Comparison of ENCODE assay signal across 1 cellular context in the genomic region with DNA sequence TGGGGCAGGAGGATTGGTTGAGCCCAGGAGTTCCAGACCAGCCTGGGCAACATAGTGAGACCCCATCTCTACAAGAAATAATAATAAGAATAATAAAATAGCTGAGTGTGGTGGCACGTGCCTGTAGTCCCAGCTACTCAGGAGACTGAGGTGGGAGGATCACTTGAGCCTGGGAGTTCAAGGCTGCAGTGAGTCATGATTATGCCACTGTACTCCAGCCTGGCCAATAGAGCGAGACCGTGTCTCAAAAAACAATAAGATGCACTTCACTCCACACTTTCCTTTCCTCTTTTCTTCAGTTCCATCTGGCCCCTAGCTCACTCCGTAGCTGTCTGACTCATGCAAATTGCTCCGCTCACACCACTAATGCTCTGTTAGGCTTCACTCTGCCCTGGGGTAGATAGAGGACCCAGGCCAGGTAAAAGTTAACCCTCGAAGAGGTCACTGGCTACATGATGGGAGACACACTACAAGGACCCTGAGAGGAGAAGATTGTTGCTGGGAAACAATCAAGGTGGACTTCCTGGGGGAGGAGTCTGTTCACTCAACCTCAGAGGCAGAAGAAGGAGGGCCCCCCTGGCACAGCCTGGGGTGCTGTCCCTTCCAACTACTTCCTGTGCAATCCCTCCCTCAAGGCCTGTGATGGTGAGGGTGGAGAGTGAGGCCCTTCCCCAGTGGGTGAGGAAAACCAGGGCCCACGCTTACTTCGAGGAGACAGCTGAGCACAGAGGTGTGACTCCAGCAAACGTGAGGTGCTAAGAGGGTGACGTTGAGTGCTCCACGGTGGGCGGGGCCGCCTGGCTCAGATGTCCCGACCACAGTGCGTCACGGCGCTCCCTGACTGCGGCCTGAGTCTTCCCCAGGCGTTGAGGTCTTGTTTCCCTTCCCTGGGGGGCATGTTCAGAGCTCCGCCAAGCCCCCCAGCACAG.
TF ChIP-seq lines count a peak whose summit lies in the region.

No MANE protein-coding gene starts in this region.

TF ChIP-seq in GM12878, 131 proteins besides CTCF, POLR2A, EP300 and RAD21 (continued from another document and continues in another):
- peak; percentile 51; the same call in 1 of the 2 replicates for TF ChIP-seq SIN3A (IDR thresholded peaks at IDR 0.05; ENCODE audit: low read depth, low read length)
- TF ChIP-seq ZNF207 (IDR thresholded peaks at IDR 0.05; ENCODE audit: borderline replicate concordance), result peak; percentile 49; the same call in 1 of the 2 replicates
- peak; percentile 93 for TF ChIP-seq GATAD2B (conservative IDR thresholded peaks at IDR 0.05; ENCODE audit: low read depth)
- TF ChIP-seq ZNF217 (IDR thresholded peaks at IDR 0.05), result peak; percentile 71
- peak; percentile 61; the same call in 1 of the 2 replicates for TF ChIP-seq TCF12 (IDR thresholded peaks at IDR 0.05; ENCODE audit: low read depth, low read length)
- TF ChIP-seq NFYA (IDR thresholded peaks at IDR 0.05; ENCODE audit: borderline replicate concordance, low read depth, low read length), result no peak
- no peak; the same call in 1 of the 2 replicates for TF ChIP-seq ZBED1 (IDR thresholded peaks at IDR 0.05; ENCODE audit: borderline replicate concordance)
- TF ChIP-seq, protein P1, sequence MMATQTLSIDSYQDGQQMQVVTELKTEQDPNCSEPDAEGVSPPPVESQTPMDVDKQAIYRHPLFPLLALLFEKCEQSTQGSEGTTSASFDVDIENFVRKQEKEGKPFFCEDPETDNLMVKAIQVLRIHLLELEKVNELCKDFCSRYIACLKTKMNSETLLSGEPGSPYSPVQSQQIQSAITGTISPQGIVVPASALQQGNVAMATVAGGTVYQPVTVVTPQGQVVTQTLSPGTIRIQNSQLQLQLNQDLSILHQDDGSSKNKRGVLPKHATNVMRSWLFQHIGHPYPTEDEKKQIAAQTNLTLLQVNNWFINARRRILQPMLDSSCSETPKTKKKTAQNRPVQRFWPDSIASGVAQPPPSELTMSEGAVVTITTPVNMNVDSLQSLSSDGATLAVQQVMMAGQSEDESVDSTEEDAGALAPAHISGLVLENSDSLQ (IDR thresholded peaks at IDR 0.05), result peak; percentile 59; the same call in 1 of the 2 replicates
- TF ChIP-seq POLR2AphosphoS2 (IDR thresholded peaks at IDR 0.05; ENCODE audit: low read depth, low read length), result no peak; the same call in 1 of the 2 replicates
- TF ChIP-seq, protein P2, sequence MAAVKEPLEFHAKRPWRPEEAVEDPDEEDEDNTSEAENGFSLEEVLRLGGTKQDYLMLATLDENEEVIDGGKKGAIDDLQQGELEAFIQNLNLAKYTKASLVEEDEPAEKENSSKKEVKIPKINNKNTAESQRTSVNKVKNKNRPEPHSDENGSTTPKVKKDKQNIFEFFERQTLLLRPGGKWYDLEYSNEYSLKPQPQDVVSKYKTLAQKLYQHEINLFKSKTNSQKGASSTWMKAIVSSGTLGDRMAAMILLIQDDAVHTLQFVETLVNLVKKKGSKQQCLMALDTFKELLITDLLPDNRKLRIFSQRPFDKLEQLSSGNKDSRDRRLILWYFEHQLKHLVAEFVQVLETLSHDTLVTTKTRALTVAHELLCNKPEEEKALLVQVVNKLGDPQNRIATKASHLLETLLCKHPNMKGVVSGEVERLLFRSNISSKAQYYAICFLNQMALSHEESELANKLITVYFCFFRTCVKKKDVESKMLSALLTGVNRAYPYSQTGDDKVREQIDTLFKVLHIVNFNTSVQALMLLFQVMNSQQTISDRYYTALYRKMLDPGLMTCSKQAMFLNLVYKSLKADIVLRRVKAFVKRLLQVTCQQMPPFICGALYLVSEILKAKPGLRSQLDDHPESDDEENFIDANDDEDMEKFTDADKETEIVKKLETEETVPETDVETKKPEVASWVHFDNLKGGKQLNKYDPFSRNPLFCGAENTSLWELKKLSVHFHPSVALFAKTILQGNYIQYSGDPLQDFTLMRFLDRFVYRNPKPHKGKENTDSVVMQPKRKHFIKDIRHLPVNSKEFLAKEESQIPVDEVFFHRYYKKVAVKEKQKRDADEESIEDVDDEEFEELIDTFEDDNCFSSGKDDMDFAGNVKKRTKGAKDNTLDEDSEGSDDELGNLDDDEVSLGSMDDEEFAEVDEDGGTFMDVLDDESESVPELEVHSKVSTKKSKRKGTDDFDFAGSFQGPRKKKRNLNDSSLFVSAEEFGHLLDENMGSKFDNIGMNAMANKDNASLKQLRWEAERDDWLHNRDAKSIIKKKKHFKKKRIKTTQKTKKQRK (IDR thresholded peaks at IDR 0.05; ENCODE audit: low read depth, low read length), result no peak
- TF ChIP-seq, protein P3, sequence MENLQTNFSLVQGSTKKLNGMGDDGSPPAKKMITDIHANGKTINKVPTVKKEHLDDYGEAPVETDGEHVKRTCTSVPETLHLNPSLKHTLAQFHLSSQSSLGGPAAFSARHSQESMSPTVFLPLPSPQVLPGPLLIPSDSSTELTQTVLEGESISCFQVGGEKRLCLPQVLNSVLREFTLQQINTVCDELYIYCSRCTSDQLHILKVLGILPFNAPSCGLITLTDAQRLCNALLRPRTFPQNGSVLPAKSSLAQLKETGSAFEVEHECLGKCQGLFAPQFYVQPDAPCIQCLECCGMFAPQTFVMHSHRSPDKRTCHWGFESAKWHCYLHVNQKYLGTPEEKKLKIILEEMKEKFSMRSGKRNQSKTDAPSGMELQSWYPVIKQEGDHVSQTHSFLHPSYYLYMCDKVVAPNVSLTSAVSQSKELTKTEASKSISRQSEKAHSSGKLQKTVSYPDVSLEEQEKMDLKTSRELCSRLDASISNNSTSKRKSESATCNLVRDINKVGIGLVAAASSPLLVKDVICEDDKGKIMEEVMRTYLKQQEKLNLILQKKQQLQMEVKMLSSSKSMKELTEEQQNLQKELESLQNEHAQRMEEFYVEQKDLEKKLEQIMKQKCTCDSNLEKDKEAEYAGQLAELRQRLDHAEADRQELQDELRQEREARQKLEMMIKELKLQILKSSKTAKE (IDR thresholded peaks at IDR 0.05; ENCODE audit: low read depth, poor library complexity, severe bottlenecking), result peak; percentile 69
- no peak for TF ChIP-seq RCOR1 (conservative IDR thresholded peaks at IDR 0.05; ENCODE audit: low read depth, low read length)
- no peak for TF ChIP-seq CBFB (IDR thresholded peaks at IDR 0.05; ENCODE audit: low read depth)
- 0 out of 2 replicates have a peak, but pooled peaks have one; percentile 3 for TF ChIP-seq MEF2A (IDR thresholded peaks at IDR 0.05; ENCODE audit: insufficient read depth, low read depth, low read length)
- TF ChIP-seq STAT1 (conservative IDR thresholded peaks at IDR 0.05), result 0 out of 2 replicates have a peak, but pooled peaks have one; percentile 57
- TF ChIP-seq CHD1 (IDR thresholded peaks at IDR 0.05; ENCODE audit: low read depth, low read length), result no peak
- TF ChIP-seq POU2F2 (IDR thresholded peaks at IDR 0.05; ENCODE audit: borderline replicate concordance, low read depth, low read length), result peak; percentile 93
- TF ChIP-seq FOXK2 (IDR thresholded peaks at IDR 0.05), result no peak
- TF ChIP-seq, protein P4, sequence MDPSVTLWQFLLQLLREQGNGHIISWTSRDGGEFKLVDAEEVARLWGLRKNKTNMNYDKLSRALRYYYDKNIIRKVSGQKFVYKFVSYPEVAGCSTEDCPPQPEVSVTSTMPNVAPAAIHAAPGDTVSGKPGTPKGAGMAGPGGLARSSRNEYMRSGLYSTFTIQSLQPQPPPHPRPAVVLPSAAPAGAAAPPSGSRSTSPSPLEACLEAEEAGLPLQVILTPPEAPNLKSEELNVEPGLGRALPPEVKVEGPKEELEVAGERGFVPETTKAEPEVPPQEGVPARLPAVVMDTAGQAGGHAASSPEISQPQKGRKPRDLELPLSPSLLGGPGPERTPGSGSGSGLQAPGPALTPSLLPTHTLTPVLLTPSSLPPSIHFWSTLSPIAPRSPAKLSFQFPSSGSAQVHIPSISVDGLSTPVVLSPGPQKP (IDR thresholded peaks at IDR 0.05; ENCODE audit: low read depth, low read length), result no peak
- no peak for TF ChIP-seq GABPA (IDR thresholded peaks at IDR 0.05; ENCODE audit: low read depth)
- TF ChIP-seq CREB1 (IDR thresholded peaks at IDR 0.05; ENCODE audit: low read depth), result peak; percentile 96
- no peak for TF ChIP-seq ZNF384 (IDR thresholded peaks at IDR 0.05; ENCODE audit: borderline replicate concordance, low read depth, low read length)
- no peak for TF ChIP-seq TARDBP (IDR thresholded peaks at IDR 0.05; ENCODE audit: borderline replicate concordance)
- peak; percentile 84 for TF ChIP-seq HDGF (IDR thresholded peaks at IDR 0.05)
- no peak; the same call in 1 of the 2 replicates for TF ChIP-seq TAF1 (IDR thresholded peaks at IDR 0.05; ENCODE audit: borderline replicate concordance, low read depth, low read length)
- no peak for TF ChIP-seq PAX8 (IDR thresholded peaks at IDR 0.05)
- TF ChIP-seq ETV6 (conservative IDR thresholded peaks at IDR 0.05 in 1 of 2, IDR thresholded peaks at IDR 0.05 in 1 of 2; ENCODE audit: borderline replicate concordance in 1 of 2, low read depth in 1 of 2), result peak in 1 of 2 experiments; percentile 38; a peak in 2 of 4 replicates
- TF ChIP-seq BHLHE40 (IDR thresholded peaks at IDR 0.05; ENCODE audit: borderline replicate concordance in 1 of 2, low read depth in 2 of 2, low read length in 1 of 2), result peak; percentile 98 to 99
- no peak for TF ChIP-seq BMI1 (IDR thresholded peaks at IDR 0.05; ENCODE audit: borderline replicate concordance)
- 0 out of 2 replicates have a peak, but pooled peaks have one; percentile 27 for TF ChIP-seq CBX5 (IDR thresholded peaks at IDR 0.05; ENCODE audit: low read depth)
- TF ChIP-seq SIX5 (IDR thresholded peaks at IDR 0.05; ENCODE audit: low read depth, low read length, severe bottlenecking), result no peak
- peak; percentile 57 for TF ChIP-seq RELA (IDR thresholded peaks at IDR 0.05; ENCODE audit: borderline replicate concordance, partially characterized antibody)
- peak; percentile 94 to 95 for TF ChIP-seq IKZF2 (IDR thresholded peaks at IDR 0.05)
- TF ChIP-seq, protein P5, sequence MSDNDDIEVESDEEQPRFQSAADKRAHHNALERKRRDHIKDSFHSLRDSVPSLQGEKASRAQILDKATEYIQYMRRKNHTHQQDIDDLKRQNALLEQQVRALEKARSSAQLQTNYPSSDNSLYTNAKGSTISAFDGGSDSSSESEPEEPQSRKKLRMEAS (IDR thresholded peaks at IDR 0.05; ENCODE audit: low read depth, low read length), result peak; percentile 79; the same call in 1 of the 2 replicates
- TF ChIP-seq EZH2 (IDR thresholded peaks at IDR 0.05; ENCODE audit: borderline replicate concordance, control insufficient read depth, low read depth, low read length), result no peak
- no peak for TF ChIP-seq SUPT20H (IDR thresholded peaks at IDR 0.05; ENCODE audit: borderline replicate concordance, control insufficient read depth, low read depth, low read length)
- TF ChIP-seq, protein P6, sequence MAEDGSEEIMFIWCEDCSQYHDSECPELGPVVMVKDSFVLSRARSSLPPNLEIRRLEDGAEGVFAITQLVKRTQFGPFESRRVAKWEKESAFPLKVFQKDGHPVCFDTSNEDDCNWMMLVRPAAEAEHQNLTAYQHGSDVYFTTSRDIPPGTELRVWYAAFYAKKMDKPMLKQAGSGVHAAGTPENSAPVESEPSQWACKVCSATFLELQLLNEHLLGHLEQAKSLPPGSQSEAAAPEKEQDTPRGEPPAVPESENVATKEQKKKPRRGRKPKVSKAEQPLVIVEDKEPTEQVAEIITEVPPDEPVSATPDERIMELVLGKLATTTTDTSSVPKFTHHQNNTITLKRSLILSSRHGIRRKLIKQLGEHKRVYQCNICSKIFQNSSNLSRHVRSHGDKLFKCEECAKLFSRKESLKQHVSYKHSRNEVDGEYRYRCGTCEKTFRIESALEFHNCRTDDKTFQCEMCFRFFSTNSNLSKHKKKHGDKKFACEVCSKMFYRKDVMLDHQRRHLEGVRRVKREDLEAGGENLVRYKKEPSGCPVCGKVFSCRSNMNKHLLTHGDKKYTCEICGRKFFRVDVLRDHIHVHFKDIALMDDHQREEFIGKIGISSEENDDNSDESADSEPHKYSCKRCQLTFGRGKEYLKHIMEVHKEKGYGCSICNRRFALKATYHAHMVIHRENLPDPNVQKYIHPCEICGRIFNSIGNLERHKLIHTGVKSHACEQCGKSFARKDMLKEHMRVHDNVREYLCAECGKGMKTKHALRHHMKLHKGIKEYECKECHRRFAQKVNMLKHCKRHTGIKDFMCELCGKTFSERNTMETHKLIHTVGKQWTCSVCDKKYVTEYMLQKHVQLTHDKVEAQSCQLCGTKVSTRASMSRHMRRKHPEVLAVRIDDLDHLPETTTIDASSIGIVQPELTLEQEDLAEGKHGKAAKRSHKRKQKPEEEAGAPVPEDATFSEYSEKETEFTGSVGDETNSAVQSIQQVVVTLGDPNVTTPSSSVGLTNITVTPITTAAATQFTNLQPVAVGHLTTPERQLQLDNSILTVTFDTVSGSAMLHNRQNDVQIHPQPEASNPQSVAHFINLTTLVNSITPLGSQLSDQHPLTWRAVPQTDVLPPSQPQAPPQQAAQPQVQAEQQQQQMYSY (CRISPR knock-in tag; IDR thresholded peaks at IDR 0.05), result no peak
- peak in 1 of 2 experiments; percentile 26; a peak in 1 of 3 replicates for TF ChIP-seq EGR1 (IDR thresholded peaks at IDR 0.05; ENCODE audit: borderline replicate concordance in 1 of 2, low read depth in 2 of 2, low read length in 2 of 2)
- TF ChIP-seq, protein P7, sequence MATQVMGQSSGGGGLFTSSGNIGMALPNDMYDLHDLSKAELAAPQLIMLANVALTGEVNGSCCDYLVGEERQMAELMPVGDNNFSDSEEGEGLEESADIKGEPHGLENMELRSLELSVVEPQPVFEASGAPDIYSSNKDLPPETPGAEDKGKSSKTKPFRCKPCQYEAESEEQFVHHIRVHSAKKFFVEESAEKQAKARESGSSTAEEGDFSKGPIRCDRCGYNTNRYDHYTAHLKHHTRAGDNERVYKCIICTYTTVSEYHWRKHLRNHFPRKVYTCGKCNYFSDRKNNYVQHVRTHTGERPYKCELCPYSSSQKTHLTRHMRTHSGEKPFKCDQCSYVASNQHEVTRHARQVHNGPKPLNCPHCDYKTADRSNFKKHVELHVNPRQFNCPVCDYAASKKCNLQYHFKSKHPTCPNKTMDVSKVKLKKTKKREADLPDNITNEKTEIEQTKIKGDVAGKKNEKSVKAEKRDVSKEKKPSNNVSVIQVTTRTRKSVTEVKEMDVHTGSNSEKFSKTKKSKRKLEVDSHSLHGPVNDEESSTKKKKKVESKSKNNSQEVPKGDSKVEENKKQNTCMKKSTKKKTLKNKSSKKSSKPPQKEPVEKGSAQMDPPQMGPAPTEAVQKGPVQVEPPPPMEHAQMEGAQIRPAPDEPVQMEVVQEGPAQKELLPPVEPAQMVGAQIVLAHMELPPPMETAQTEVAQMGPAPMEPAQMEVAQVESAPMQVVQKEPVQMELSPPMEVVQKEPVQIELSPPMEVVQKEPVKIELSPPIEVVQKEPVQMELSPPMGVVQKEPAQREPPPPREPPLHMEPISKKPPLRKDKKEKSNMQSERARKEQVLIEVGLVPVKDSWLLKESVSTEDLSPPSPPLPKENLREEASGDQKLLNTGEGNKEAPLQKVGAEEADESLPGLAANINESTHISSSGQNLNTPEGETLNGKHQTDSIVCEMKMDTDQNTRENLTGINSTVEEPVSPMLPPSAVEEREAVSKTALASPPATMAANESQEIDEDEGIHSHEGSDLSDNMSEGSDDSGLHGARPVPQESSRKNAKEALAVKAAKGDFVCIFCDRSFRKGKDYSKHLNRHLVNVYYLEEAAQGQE (IDR thresholded peaks at IDR 0.05; ENCODE audit: low read depth, low read length), result no peak
- 0 out of 2 replicates have a peak, but pooled peaks have one; percentile 16 for TF ChIP-seq MYB (IDR thresholded peaks at IDR 0.05; ENCODE audit: borderline replicate concordance, low read depth, low read length)
- TF ChIP-seq CEBPB (IDR thresholded peaks at IDR 0.05; ENCODE audit: borderline replicate concordance in 1 of 2, low read depth in 2 of 2, low read length in 2 of 2), result no peak
- peak; percentile 99 for TF ChIP-seq IKZF1 (conservative IDR thresholded peaks at IDR 0.05)
- TF ChIP-seq SREBF1 (IDR thresholded peaks at IDR 0.05; ENCODE audit: low read length), result no peak
- TF ChIP-seq RB1 (IDR thresholded peaks at IDR 0.05; ENCODE audit: borderline replicate concordance), result peak; percentile 48; the same call in 1 of the 2 replicates
- peak; percentile 71; the same call in 1 of the 2 replicates for TF ChIP-seq MXI1 (IDR thresholded peaks at IDR 0.05; ENCODE audit: low read depth, low read length)
